Comparison of ENCODE assay signal across 1 cellular context in genomic region chr15:36626984-36627383, GRCh38.
TF ChIP-seq lines count a peak whose summit lies in the region.

No MANE protein-coding gene starts in this region.

TF ChIP-seq in IMR-90, 13 proteins besides CTCF, POLR2A, EP300 and RAD21:
- no peak for TF ChIP-seq FOS (IDR thresholded peaks at IDR 0.05; ENCODE audit: low read depth, low read length)
- TF ChIP-seq CHD1 (IDR thresholded peaks at IDR 0.05; ENCODE audit: low read depth, low read length): no peak
- TF ChIP-seq RFX5 (IDR thresholded peaks at IDR 0.05; ENCODE audit: low read depth, low read length): no peak
- TF ChIP-seq MXI1 (IDR thresholded peaks at IDR 0.05; ENCODE audit: borderline replicate concordance, low read depth, low read length): no peak
- TF ChIP-seq NFE2L2 (IDR thresholded peaks at IDR 0.05; ENCODE audit: low read depth, low read length): no peak
TF ChIP-seq in IMR-90: peak in this region for 0.
